In genomic region chr17:42285346-42286050, GRCh38 we compare ENCODE assay signal across 1 cellular context.
TF ChIP-seq lines count a peak whose summit lies in the region.

No MANE protein-coding gene starts in this region.

TF ChIP-seq in GM23338, 12 proteins besides CTCF, POLR2A, EP300 and RAD21 (continued from another document):
- TF ChIP-seq ZNF462 (CRISPR knock-in tag; IDR thresholded peaks at IDR 0.05) = no peak
- TF ChIP-seq STAT1 (IDR thresholded peaks at IDR 0.05; ENCODE audit: unreplicated experiment) = no peak
- TF ChIP-seq EZH2phosphoT487 (IDR thresholded peaks at IDR 0.05; ENCODE audit: unreplicated experiment) = no peak
- TF ChIP-seq REST (IDR thresholded peaks at IDR 0.05; ENCODE audit: unreplicated experiment) = no peak
